In the genomic region with DNA sequence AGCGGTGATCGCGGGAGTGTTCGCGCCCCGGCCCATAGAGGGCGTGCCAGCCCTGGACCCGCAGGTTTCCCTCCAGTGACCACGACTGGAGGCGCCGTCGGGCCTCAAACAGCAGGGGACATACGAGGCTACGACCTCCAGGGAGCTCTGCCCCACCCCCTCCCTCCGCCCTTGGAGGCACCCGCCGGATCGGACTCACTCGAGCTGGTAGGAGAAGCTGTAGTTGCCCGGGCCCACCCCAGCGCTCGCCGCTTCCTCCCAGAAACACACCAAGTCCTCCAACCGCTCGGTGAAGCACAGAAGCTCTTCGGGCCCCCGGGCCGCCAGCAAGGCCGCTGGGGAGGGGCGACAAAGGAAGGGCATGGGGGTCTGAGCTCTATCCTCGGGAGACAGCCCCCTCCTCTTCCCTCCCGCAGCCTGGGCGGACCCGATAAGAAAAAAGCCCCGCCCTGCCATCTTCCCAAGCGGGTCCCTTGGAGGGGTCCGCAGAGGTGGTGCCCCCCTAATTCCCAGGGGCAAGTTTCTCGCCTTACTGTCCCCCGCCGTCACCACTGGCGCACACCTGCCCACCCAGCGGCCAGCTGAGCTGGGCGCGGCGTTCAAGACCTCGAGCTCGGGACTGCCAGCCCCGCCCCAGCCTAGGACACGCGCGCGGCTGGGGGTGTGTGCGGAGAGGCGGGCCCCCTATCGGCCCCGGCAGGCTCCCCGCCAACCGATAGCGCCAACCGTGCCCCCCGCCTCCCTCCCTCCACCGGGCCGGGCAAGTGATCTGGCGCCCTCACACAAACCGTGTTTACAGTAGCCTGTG, we compare ENCODE assay signal across 8 cellular contexts. TPM values are rescaled to one million over a fixed set of nuclear protein-coding genes. Genes with fewer than 3 reads are reported as not detected.
DNase-seq lines count a peak whose midpoint lies in the region; ATAC-seq and TF ChIP-seq lines count a peak whose summit lies in the region.

No MANE protein-coding gene starts in this region.

- H3K4me3 Mint-ChIP-seq in activated T-cell treated with anti-CD3 and anti-CD28 coated beads, Interleukin-2, amount 50 U/mL, for 24 hours, result peak overlapping the region; percentile 84
- peak overlapping the region; percentile 76 for H3K4me3 Mint-ChIP-seq in glutamatergic neuron (ENCODE audit: unreplicated experiment)

- ATAC-seq in GM19351 (IDR thresholded peaks at IDR 0.05; ENCODE audit: unreplicated experiment), result no peak

- H3K9me3 Mint-ChIP-seq in activated T-cell treated with anti-CD3 and anti-CD28 coated beads, Interleukin-2, amount 50 U/mL, for 24 hours, result no peaks in the 10 kb centered on the region
- H3K9me3 Mint-ChIP-seq in glutamatergic neuron (ENCODE audit: unreplicated experiment), result peaks cover 8% of the 10 kb centered on the region

- peaks cover 20% of the 10 kb centered on the region for H3K27me3 Mint-ChIP-seq in activated T-cell treated with anti-CD3 and anti-CD28 coated beads, Interleukin-2, amount 50 U/mL, for 24 hours
- peaks cover 9% of the 10 kb centered on the region for H3K27me3 Mint-ChIP-seq in glutamatergic neuron (ENCODE audit: unreplicated experiment)

- peaks cover 37% of the 10 kb centered on the region for H3K4me1 Mint-ChIP-seq in activated T-cell treated with anti-CD3 and anti-CD28 coated beads, Interleukin-2, amount 50 U/mL, for 24 hours (ENCODE audit: low read depth)
- H3K4me1 Mint-ChIP-seq in glutamatergic neuron (ENCODE audit: low read depth, unreplicated experiment), result peaks cover 6% of the 10 kb centered on the region

- peak; percentile 84 for TF ChIP-seq CTCF in glutamatergic neuron (IDR thresholded peaks at IDR 0.05; ENCODE audit: partially characterized antibody, unreplicated experiment)

- peaks cover 10% of the 10 kb centered on the region for H3K36me3 Mint-ChIP-seq in activated T-cell treated with anti-CD3 and anti-CD28 coated beads, Interleukin-2, amount 50 U/mL, for 24 hours (ENCODE audit: low read depth)
- no peaks in the 10 kb centered on the region for H3K36me3 Mint-ChIP-seq in glutamatergic neuron (ENCODE audit: unreplicated experiment)

- intact Hi-C loops in posterior vena cava (cut with DNase I), result loop anchor here in 1 of 2 donors (10.0 kb wide), 1 partner anchor 102 kb away; a partner anchor contains a TSS

- peak overlapping the region; percentile 22 for H3K27ac Mint-ChIP-seq in activated T-cell treated with anti-CD3 and anti-CD28 coated beads, Interleukin-2, amount 50 U/mL, for 24 hours
- peak overlapping the region; percentile 22 for H3K27ac Mint-ChIP-seq in glutamatergic neuron (ENCODE audit: unreplicated experiment)

- DNase-seq in SIG-M5 treated with dmso at 0.1 percent for 504 hours (lab: John Stamatoyannopoulos, UW; ENCODE audit: unreplicated experiment) (peak; percentile 33), SIG-M5 (lab: John Stamatoyannopoulos, UW) (no peak), NCI-H510A (lab: John Stamatoyannopoulos, UW) (peak; percentile 63), glutamatergic neuron (peak; percentile 74), posterior vena cava (ENCODE audit: low spot score) (peak; percentile 90), HT-29 (ENCODE audit: low spot score) (no peak)
- DNase-seq in activated T-cell treated with anti-CD3 and anti-CD28 coated beads, Interleukin-2, amount 50 U/mL, for 24 hours, result peak; percentile 63

RNA-seq across cellular contexts. Expression of a gene that starts 1.0 kb away (rescaled TPM):
- 11.0 TPM for total RNA-seq in glutamatergic neuron (ENCODE audit: unreplicated experiment)
- total RNA-seq in posterior vena cava, result 1 to 10 TPM; 4.0 to 6.4 TPM
- 3.7 and 3.8 TPM in 2 replicates for total RNA-seq in HT-29 (2014; rRNA removed; shearing (Covaris generic))

RNA-seq across cellular contexts. Expression of a gene that starts 8.6 kb away (rescaled TPM):
- total RNA-seq in glutamatergic neuron (ENCODE audit: unreplicated experiment), result 2.1 TPM
- 1 to 10 TPM; 1.2 to 1.8 TPM for total RNA-seq in posterior vena cava
- 3.9 and 5.4 TPM in 2 replicates for total RNA-seq in HT-29 (2014; rRNA removed; shearing (Covaris generic))

RNA-seq across cellular contexts. Expression of a gene that starts 27.9 kb away (rescaled TPM):
- 77.0 TPM for total RNA-seq in glutamatergic neuron (ENCODE audit: unreplicated experiment)
- total RNA-seq in posterior vena cava, result 10 to 100 TPM; 38.4 to 40.2 TPM
- total RNA-seq in HT-29 (2014; rRNA removed; shearing (Covaris generic)), result 1.7 and 3.6 TPM in 2 replicates

RNA-seq across cellular contexts. Expression of a gene that starts 36.0 kb away (rescaled TPM):
- total RNA-seq in glutamatergic neuron (ENCODE audit: unreplicated experiment) (0.66 TPM), posterior vena cava (10 to 100 TPM in 1 of 2 donors, 1 to 10 TPM in 1; 7.7 to 12.9 TPM)
- 69.4 and 71.5 TPM in 2 replicates for total RNA-seq in HT-29 (2014; rRNA removed; shearing (Covaris generic))

RNA-seq across cellular contexts. Expression of a gene that starts 36.8 kb away (rescaled TPM):
- total RNA-seq in glutamatergic neuron (ENCODE audit: unreplicated experiment), result 8.0 TPM
- 10 to 100 TPM; 13.0 to 20.9 TPM for total RNA-seq in posterior vena cava
- 3.5 and 9.2 TPM in 2 replicates for total RNA-seq in HT-29 (2014; rRNA removed; shearing (Covaris generic))

Comparison
In these comparisons a context has a peak if more than half of its experiments do, and no peak if none do; other contexts are left out.
1. DNase-seq: peak in SIG-M5 treated with dmso at 0.1 percent for 504 hours (single experiment), NCI-H510A (single experiment), activated T-cell treated with anti-CD3 and anti-CD28 coated beads, Interleukin-2, amount 50 U/mL, for 24 hours (single experiment), glutamatergic neuron (single experiment) and posterior vena cava (single experiment); none in SIG-M5 (single experiment) and HT-29 (single experiment).